17 cellular contexts compared by ENCODE assay signal in the genomic region with DNA sequence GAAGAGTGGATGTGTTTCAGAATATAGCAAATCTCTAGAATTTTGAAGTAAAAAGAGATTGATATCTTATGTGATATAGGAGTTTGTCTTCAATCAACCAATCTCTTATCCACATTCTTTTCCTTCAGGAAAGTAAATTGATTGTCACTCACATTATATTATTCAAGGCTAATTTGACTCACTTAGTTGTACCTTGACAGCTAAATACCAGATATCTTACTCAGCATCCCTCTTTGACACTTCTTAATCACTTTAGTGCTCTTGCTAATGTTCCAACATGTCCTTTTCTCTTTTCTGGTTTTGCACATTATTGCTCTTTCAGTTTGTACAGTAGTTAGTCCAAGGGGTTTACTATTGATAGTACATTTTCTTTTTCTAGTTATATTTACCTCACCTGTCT.
DNase-seq lines count a peak whose midpoint lies in the region; ATAC-seq, FAIRE-seq and TF ChIP-seq lines count a peak whose summit lies in the region.
"Had no signal": no experiment of that assay in that cellular context is flagged by ENCODE, and none has a peak within 500 bp of the region (broad histone marks: within the 10 kb centered on the region; RNA-seq: fewer than 3 reads in every experiment).

No MANE protein-coding gene starts in this region.

- H3K9me3 Mint-ChIP-seq in astrocyte (ENCODE audit: unreplicated experiment) (peaks cover 4% of the 10 kb centered on the region), Calu3 (ENCODE audit: low read depth, unreplicated experiment) (peaks cover 2% of the 10 kb centered on the region)
- peaks cover 12% of the 10 kb centered on the region for H3K9me3 Mint-ChIP-seq in activated T-helper 17 cell treated with anti-CD3 and anti-CD28 coated beads, Interleukin-2, amount 50 U/mL, for 72 hours

- no peaks in the 10 kb centered on the region for H3K27me3 Mint-ChIP-seq in astrocyte (ENCODE audit: low read depth, unreplicated experiment)
- H3K27me3 Mint-ChIP-seq in activated T-helper 17 cell treated with anti-CD3 and anti-CD28 coated beads, Interleukin-2, amount 50 U/mL, for 72 hours, result no peaks in the 10 kb centered on the region
- no peaks in the 10 kb centered on the region for H3K27me3 Mint-ChIP-seq in Calu3 (ENCODE audit: unreplicated experiment)
- H3K27me3 Mint-ChIP-seq: CD4-positive, alpha-beta memory T cell had no signal

- no peak overlapping the region for H3K27ac Mint-ChIP-seq in astrocyte (ENCODE audit: unreplicated experiment)
- no peak overlapping the region for H3K27ac Mint-ChIP-seq in activated T-helper 17 cell treated with anti-CD3 and anti-CD28 coated beads, Interleukin-2, amount 50 U/mL, for 72 hours
- H3K27ac Mint-ChIP-seq in Calu3 (ENCODE audit: unreplicated experiment), result no peak overlapping the region
- H3K27ac Mint-ChIP-seq: CD14-positive monocyte; CD4-positive, alpha-beta memory T cell; H9 had no signal

- no peak overlapping the region for H3K4me3 Mint-ChIP-seq in astrocyte (ENCODE audit: unreplicated experiment)
- no peak overlapping the region for H3K4me3 Mint-ChIP-seq in activated T-helper 17 cell treated with anti-CD3 and anti-CD28 coated beads, Interleukin-2, amount 50 U/mL, for 72 hours
- no peak overlapping the region for H3K4me3 Mint-ChIP-seq in Calu3 (ENCODE audit: low read depth, unreplicated experiment)
- H3K4me3 Mint-ChIP-seq: CD14-positive monocyte; CD4-positive, alpha-beta memory T cell; H9 had no signal

- no peaks in the 10 kb centered on the region for H3K36me3 ChIP-seq in astrocyte (ENCODE audit: insufficient read depth, low read length)
- H3K36me3 ChIP-seq: BLaER1 had no signal

- H3K4me3 ChIP-seq in astrocyte (ENCODE audit: insufficient read depth, low read depth, low read length), result no peak overlapping the region
- H3K4me3 ChIP-seq: BLaER1, GM12878 had no signal

- TF ChIP-seq CTCF in astrocyte (IDR thresholded peaks at IDR 0.05; ENCODE audit: insufficient read depth, low read depth, low read length), result no peak
- TF ChIP-seq CTCF in foreskin keratinocyte (conservative IDR thresholded peaks at IDR 0.05), result no peak
- TF ChIP-seq CTCF in Calu3 (IDR thresholded peaks at IDR 0.05; ENCODE audit: unreplicated experiment), result no peak

- H3K4me1 ChIP-seq in astrocyte (ENCODE audit: insufficient read depth, low read length) (no peaks in the 10 kb centered on the region), foreskin keratinocyte (peaks cover 16% of the 10 kb centered on the region)
- H3K4me1 ChIP-seq: BLaER1 had no signal

- no peak overlapping the region for H3K9ac ChIP-seq in astrocyte (ENCODE audit: low read length)
- H3K9ac ChIP-seq: BLaER1 had no signal

- no peak overlapping the region for H2AFZ ChIP-seq in astrocyte (ENCODE audit: low read depth, low read length)

- H3K9me3 ChIP-seq in astrocyte (ENCODE audit: insufficient read depth, low read depth, low read length), result peaks cover 2% of the 10 kb centered on the region
- H3K9me3 ChIP-seq: BLaER1 had no signal

- TF ChIP-seq POLR2A in H54 (IDR thresholded peaks at IDR 0.05; ENCODE audit: low read depth, low read length), result no peak

- FAIRE-seq in H54 (lab: Jason Lieb, UNC) (peak; percentile 45), astrocyte (lab: Jason Lieb, UNC) (peak; percentile 29)
- FAIRE-seq: GM12878, HepG2 had no signal

- H3K27me3 ChIP-seq in astrocyte (ENCODE audit: insufficient read depth, low read length), result no peaks in the 10 kb centered on the region
- no peaks in the 10 kb centered on the region for H3K27me3 ChIP-seq in foreskin keratinocyte
- H3K27me3 ChIP-seq: BLaER1 had no signal

- BruUV-seq in Calu3 (replicated peaks; lab: Mats Ljungman, UMichigan), result no TSS peak

- H3K27ac ChIP-seq in astrocyte (ENCODE audit: low read depth, low read length) (no peak overlapping the region), foreskin keratinocyte (no peak overlapping the region)
- H3K27ac ChIP-seq: BLaER1 had no signal

- H4K20me1 ChIP-seq in astrocyte (ENCODE audit: insufficient read depth, low read length), result no peaks in the 10 kb centered on the region
- H4K20me1 ChIP-seq: BLaER1 had no signal

- H3K36me3 Mint-ChIP-seq in astrocyte (ENCODE audit: low read depth, unreplicated experiment) (no peaks in the 10 kb centered on the region), Calu3 (ENCODE audit: insufficient read depth, unreplicated experiment) (no peaks in the 10 kb centered on the region)
- H3K36me3 Mint-ChIP-seq in activated T-helper 17 cell treated with anti-CD3 and anti-CD28 coated beads, Interleukin-2, amount 50 U/mL, for 72 hours (ENCODE audit: low read depth), result no peaks in the 10 kb centered on the region
- H3K36me3 Mint-ChIP-seq: CD14-positive monocyte; CD4-positive, alpha-beta memory T cell had no signal

- H3K79me2 ChIP-seq in astrocyte (ENCODE audit: insufficient read depth, low read length), result no peaks in the 10 kb centered on the region

- DNase-seq in H54 (ENCODE audit: insufficient read length, low spot score) (no peak), astrocyte (ENCODE audit: low read depth) (no peak), foreskin keratinocyte (peak; percentile 37 to 60), putamen (ENCODE audit: low spot score) (peak; percentile 22), Calu3 (no peak)
- DNase-seq: 8988T; CD4-positive, alpha-beta memory T cell; DMS79 treated with DMSO at 0.1 percent for 48 hours; GF-D8; GOT3; H9 had no signal

- CTCF ChIA-PET in Calu3 (lab: Charles Lee), result no interaction called here

- H3K4me1 Mint-ChIP-seq in astrocyte (ENCODE audit: low read depth, unreplicated experiment), result no peaks in the 10 kb centered on the region
- H3K4me1 Mint-ChIP-seq in activated T-helper 17 cell treated with anti-CD3 and anti-CD28 coated beads, Interleukin-2, amount 50 U/mL, for 72 hours, result no peaks in the 10 kb centered on the region
- no peaks in the 10 kb centered on the region for H3K4me1 Mint-ChIP-seq in Calu3 (ENCODE audit: low read depth, unreplicated experiment)
- H3K4me1 Mint-ChIP-seq: CD14-positive monocyte; CD4-positive, alpha-beta memory T cell; H9 had no signal

- intact Hi-C loops in Calu3 (cut with micrococcal nuclease; ENCODE audit: unreplicated experiment), result no loop called here

- ATAC-seq in foreskin keratinocyte, result peak; percentile 55
- no peak for ATAC-seq in activated T-helper 17 cell treated with anti-CD3 and anti-CD28 coated beads, Interleukin-2, amount 50 U/mL, for 72 hours (replicated peaks)
- no peak for ATAC-seq in HG03095 (IDR thresholded peaks at IDR 0.05; ENCODE audit: unreplicated experiment)
- ATAC-seq: GM12878, HepG2 had no signal

- no peak overlapping the region for H3K4me2 ChIP-seq in astrocyte (ENCODE audit: low read length)
- H3K4me2 ChIP-seq: BLaER1 had no signal

Comparison
In these comparisons a context has a peak if more than half of its experiments do, and no peak if none do; other contexts are left out.
1. DNase-seq: peak in foreskin keratinocyte (2 of 2) and putamen (single experiment); none in H54 (single experiment), astrocyte (single experiment) and Calu3 (single experiment).